13 cellular contexts compared by ENCODE assay signal in the genomic region with DNA sequence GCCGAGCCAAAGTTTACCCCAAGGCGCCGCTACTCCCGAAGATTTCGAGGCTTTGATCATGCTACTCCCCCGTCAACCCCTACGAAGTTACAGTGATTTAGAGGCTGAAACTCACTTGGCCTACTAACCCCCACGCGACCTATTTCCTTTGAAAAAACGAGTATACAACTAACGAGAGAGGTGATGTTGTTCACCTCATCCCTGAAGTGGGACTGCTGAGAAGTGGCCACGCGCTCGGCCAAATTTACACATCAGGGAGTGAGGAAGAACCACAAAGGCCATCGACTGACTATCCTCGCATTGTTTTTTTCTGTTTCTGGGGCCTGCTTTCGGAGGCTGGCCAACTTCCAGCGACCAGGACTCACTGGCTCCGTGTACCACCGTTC. TPM values are rescaled to one million over a fixed set of nuclear protein-coding genes. Genes with fewer than 3 reads are reported as not detected.
A peak's percentile ranks its signal among the peaks of the same experiment; 100 is the strongest.
DNase-seq lines count a peak whose midpoint lies in the region; ATAC-seq and TF ChIP-seq lines count a peak whose summit lies in the region.
"Had no signal": no experiment of that assay in that cellular context is flagged by ENCODE, and none has a peak within 500 bp of the region (broad histone marks: within the 10 kb centered on the region; RNA-seq: fewer than 3 reads in every experiment).

No MANE protein-coding gene starts in this region.

- peak overlapping the region; percentile 71 for H3K4me3 Mint-ChIP-seq in activated CD4-positive, alpha-beta T cell treated with anti-CD3 and anti-CD28 coated beads, Interleukin-2, amount 10 ng/mL, durations not matched to agents 24 days and 14 days
- peak overlapping the region; percentile 59 for H3K4me3 Mint-ChIP-seq in activated CD4-positive, alpha-beta memory T cell treated with anti-CD3 and anti-CD28 coated beads for 36 hours
- H3K4me3 Mint-ChIP-seq in endothelial cell (ENCODE audit: unreplicated experiment) = peak overlapping the region; percentile 51

- peaks cover 5% of the 10 kb centered on the region for H3K4me1 Mint-ChIP-seq in activated CD4-positive, alpha-beta T cell treated with anti-CD3 and anti-CD28 coated beads, Interleukin-2, amount 10 ng/mL, durations not matched to agents 24 days and 14 days
- peaks cover 11% of the 10 kb centered on the region for H3K4me1 Mint-ChIP-seq in activated CD4-positive, alpha-beta memory T cell treated with anti-CD3 and anti-CD28 coated beads for 36 hours (ENCODE audit: low read depth)
- H3K4me1 Mint-ChIP-seq in endothelial cell (ENCODE audit: unreplicated experiment) = no peaks in the 10 kb centered on the region

- CTCF ChIA-PET in activated CD4-positive, alpha-beta memory T cell treated with anti-CD3 and anti-CD28 coated beads for 36 hours (lab: Charles Lee) = no interaction called here

- 2 to 44% (median 11%) methylated on average over 19 to 20 of the region's 20 CpGs for WGBS in psoas muscle, 3 donors

- H3K27me3 Mint-ChIP-seq in activated CD4-positive, alpha-beta T cell treated with anti-CD3 and anti-CD28 coated beads, Interleukin-2, amount 10 ng/mL, durations not matched to agents 24 days and 14 days = peaks cover 30% of the 10 kb centered on the region
- H3K27me3 Mint-ChIP-seq in activated CD4-positive, alpha-beta memory T cell treated with anti-CD3 and anti-CD28 coated beads for 36 hours = peaks cover 10% of the 10 kb centered on the region
- H3K27me3 Mint-ChIP-seq in endothelial cell (ENCODE audit: unreplicated experiment) = peaks cover 2% of the 10 kb centered on the region

- H3K4me3 ChIP-seq in psoas muscle = peak overlapping the region; percentile 35
- H3K4me3 ChIP-seq: HAP-1 had no signal

- H3K9me3 ChIP-seq in psoas muscle = no peaks in the 10 kb centered on the region
- H3K9me3 ChIP-seq: HAP-1, transverse colon had no signal

- TF ChIP-seq CTCF in endothelial cell (IDR thresholded peaks at IDR 0.05; ENCODE audit: unreplicated experiment) (no peak), psoas muscle (IDR thresholded peaks at IDR 0.05) (no peak)

- DNase-seq in activated CD4-positive, alpha-beta T cell treated with anti-CD3 and anti-CD28 coated beads, Interleukin-2, amount 10 ng/mL, durations not matched to agents 24 days and 14 days = no peak
- DNase-seq in activated CD4-positive, alpha-beta T cell treated with anti-CD3 and anti-CD28 coated beads, Interleukin-2, amount 50 U/mL, for 1 hour = no peak
- DNase-seq in activated CD4-positive, alpha-beta memory T cell treated with anti-CD3 and anti-CD28 coated beads for 36 hours = no peak
- no peak for DNase-seq in endothelial cell (ENCODE audit: low spot score)
- DNase-seq in psoas muscle = no peak
- no peak for DNase-seq in dedifferentiated amniotic fluid mesenchymal stem cell (ENCODE audit: extremely low spot score)
- DNase-seq in NCI-H187 treated with DMSO at 0.1 percent for 48 hours (lab: John Stamatoyannopoulos, UW) = no peak
- no peak for DNase-seq in NCI-H82 treated with DMSO at 0.1 percent for 48 hours (lab: John Stamatoyannopoulos, UW; ENCODE audit: unreplicated experiment)
- DNase-seq: DMS53, NCI-H1092, NCI-H526 had no signal

- POLR2A ChIA-PET in activated CD4-positive, alpha-beta memory T cell treated with anti-CD3 and anti-CD28 coated beads for 36 hours (lab: Charles Lee) = no interaction called here

- H3K4me1 ChIP-seq in psoas muscle = no peaks in the 10 kb centered on the region
- H3K4me1 ChIP-seq: HAP-1 had no signal

- H3K36me3 Mint-ChIP-seq in activated CD4-positive, alpha-beta T cell treated with anti-CD3 and anti-CD28 coated beads, Interleukin-2, amount 10 ng/mL, durations not matched to agents 24 days and 14 days (ENCODE audit: low read depth) = no peaks in the 10 kb centered on the region
- H3K36me3 Mint-ChIP-seq in activated CD4-positive, alpha-beta memory T cell treated with anti-CD3 and anti-CD28 coated beads for 36 hours = no peaks in the 10 kb centered on the region
- no peaks in the 10 kb centered on the region for H3K36me3 Mint-ChIP-seq in endothelial cell (ENCODE audit: low read depth, unreplicated experiment)

- ATAC-seq in psoas muscle = no peak

- H3K9me3 Mint-ChIP-seq in activated CD4-positive, alpha-beta T cell treated with anti-CD3 and anti-CD28 coated beads, Interleukin-2, amount 10 ng/mL, durations not matched to agents 24 days and 14 days = no peaks in the 10 kb centered on the region
- no peaks in the 10 kb centered on the region for H3K9me3 Mint-ChIP-seq in activated CD4-positive, alpha-beta memory T cell treated with anti-CD3 and anti-CD28 coated beads for 36 hours
- no peaks in the 10 kb centered on the region for H3K9me3 Mint-ChIP-seq in endothelial cell (ENCODE audit: unreplicated experiment)

- intact Hi-C loops in activated CD4-positive, alpha-beta T cell treated with anti-CD3 and anti-CD28 coated beads, Interleukin-2, amount 10 ng/mL, durations not matched to agents 24 days and 14 days (cut with micrococcal nuclease) = no loop called here
- intact Hi-C loops in activated CD4-positive, alpha-beta memory T cell treated with anti-CD3 and anti-CD28 coated beads for 36 hours (cut with micrococcal nuclease) = no loop called here
- intact Hi-C loops in psoas muscle (cut with DNase I) = no loop called here

- peaks cover 0 to 5% (median 0%) of the 10 kb centered on the region in 3 donors for H3K27me3 ChIP-seq in psoas muscle (ENCODE audit: insufficient read depth in 3 of 3, low read length in 2 of 3)

- H3K27ac Mint-ChIP-seq in activated CD4-positive, alpha-beta T cell treated with anti-CD3 and anti-CD28 coated beads, Interleukin-2, amount 10 ng/mL, durations not matched to agents 24 days and 14 days = no peak overlapping the region
- no peak overlapping the region for H3K27ac Mint-ChIP-seq in activated CD4-positive, alpha-beta memory T cell treated with anti-CD3 and anti-CD28 coated beads for 36 hours
- no peak overlapping the region for H3K27ac Mint-ChIP-seq in endothelial cell (ENCODE audit: unreplicated experiment)

- no peaks in the 10 kb centered on the region for H3K36me3 ChIP-seq in psoas muscle (ENCODE audit: insufficient read depth in 1 of 2, low read depth in 1 of 2)
- H3K36me3 ChIP-seq: HAP-1, transverse colon had no signal

- no peak overlapping the region for H3K27ac ChIP-seq in psoas muscle
- H3K27ac ChIP-seq: transverse colon had no signal

RNA-seq across cellular contexts. Expression of a gene that starts 37.7 kb away (rescaled TPM):
- total RNA-seq in activated CD4-positive, alpha-beta T cell treated with anti-CD3 and anti-CD28 coated beads, Interleukin-2, amount 10 ng/mL, durations not matched to agents 24 days and 14 days = 45.5 TPM in 2 replicates
- total RNA-seq in activated CD4-positive, alpha-beta memory T cell treated with anti-CD3 and anti-CD28 coated beads for 36 hours = 10 to 100 TPM; 29.0 to 29.4 TPM
- total RNA-seq in endothelial cell (ENCODE audit: unreplicated experiment) = 153 TPM
- 10 to 100 TPM in 3 of 4 donors, 1 to 10 TPM in 1; 6.3 to 15.4 (median 10.7) TPM for total RNA-seq in psoas muscle
- polyA plus RNA-seq in psoas muscle = 10 to 100 TPM in 1 of 3 donors, 1 to 10 TPM in 2; 7.1 to 12.0 (median 9.8) TPM
